ENCODE assay signal across 6 cellular contexts in the genomic region with DNA sequence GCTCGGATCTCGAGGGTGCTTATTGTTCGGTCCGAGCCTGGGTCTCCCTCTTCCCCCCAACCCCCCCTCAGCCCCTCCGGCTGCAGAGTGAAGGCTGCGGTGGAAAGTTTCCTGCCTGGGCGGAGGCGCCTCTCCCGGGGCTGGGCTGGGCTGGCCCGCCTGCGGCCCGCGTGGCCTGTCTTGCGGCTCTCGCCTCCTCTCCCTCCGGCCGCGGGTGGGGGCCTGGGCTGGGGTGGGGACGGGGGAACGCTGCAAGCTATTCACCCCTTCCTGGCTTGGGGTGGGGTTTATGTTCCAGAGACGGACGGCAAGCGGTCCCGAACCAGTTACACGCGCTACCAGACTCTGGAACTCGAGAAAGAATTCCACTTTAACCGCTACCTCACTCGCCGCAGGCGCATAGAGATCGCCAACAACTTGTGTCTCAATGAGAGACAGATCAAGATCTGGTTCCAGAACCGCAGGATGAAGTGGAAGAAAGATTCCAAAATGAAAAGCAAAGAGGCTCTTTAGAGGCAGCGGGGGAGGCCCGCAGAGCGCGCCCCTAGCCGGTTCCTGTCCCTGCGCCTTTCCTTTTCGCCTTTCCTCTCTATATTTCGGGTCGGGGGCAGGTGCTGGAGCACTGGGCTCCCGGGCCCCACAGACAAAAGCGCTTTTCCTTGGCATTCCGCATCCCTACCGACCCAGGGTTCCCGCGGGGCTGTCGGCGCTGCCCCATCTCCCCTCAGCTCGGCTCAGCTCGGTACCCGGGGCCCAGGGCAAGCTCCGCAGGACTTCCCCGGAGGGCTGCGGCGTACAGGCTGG. TPM values are rescaled to one million over a fixed set of nuclear protein-coding genes. Genes with fewer than 3 reads are reported as not detected.
DNase-seq lines count a peak whose midpoint lies in the region; TF ChIP-seq lines count a peak whose summit lies in the region.

No MANE protein-coding gene starts in this region.

- no peak overlapping the region for H2AFZ ChIP-seq in neural cell (ENCODE audit: low read depth, low read length)

- H3K9ac ChIP-seq in adipocyte (ENCODE audit: low read length) (peak overlapping the region; percentile 90), neural cell (ENCODE audit: low read length) (no peak overlapping the region)

- H3K36me3 ChIP-seq in GM06990 (ENCODE audit: control insufficient read depth, insufficient read depth, low read length) (no peaks in the 10 kb centered on the region), adipocyte (ENCODE audit: control insufficient read depth, insufficient read depth, low read length, severe bottlenecking) (peaks cover 5% of the 10 kb centered on the region), neural cell (ENCODE audit: insufficient read depth, low read length) (no peaks in the 10 kb centered on the region)

- DNase-seq in GM06990 (ENCODE audit: extremely low read depth, insufficient read length) (no peak), adipocyte (ENCODE audit: low read depth) (peak; percentile 21), NCI-H1417 (lab: John Stamatoyannopoulos, UW) (no peak), head of caudate nucleus (no peak)
- no peak for DNase-seq in activated CD4-positive, alpha-beta T cell treated with anti-CD3 and anti-CD28 coated beads, Interleukin-2, amount 50 U/mL, for 48 hours

- intact Hi-C loops in head of caudate nucleus (cut with DNase I) = no loop called here

- no peaks in the 10 kb centered on the region for H4K20me1 ChIP-seq in neural cell (ENCODE audit: insufficient read depth)

- no peak for TF ChIP-seq RAD21 in neural cell (conservative IDR thresholded peaks at IDR 0.05)

- TF ChIP-seq EP300 in neural cell (conservative IDR thresholded peaks at IDR 0.05; ENCODE audit: poor library complexity, severe bottlenecking) = no peak

- no peaks in the 10 kb centered on the region for H3F3A ChIP-seq in neural cell (ENCODE audit: insufficient read depth, low read length, poor library complexity, severe bottlenecking)

- H3K4me3 ChIP-seq in GM06990 (replicated peaks; ENCODE audit: low read depth, low read length) (peak overlapping the region; percentile 9), adipocyte (ENCODE audit: low read length) (peak overlapping the region; percentile 83), neural cell (ENCODE audit: low read length) (no peak overlapping the region)

- no peak overlapping the region for H3K4me2 ChIP-seq in neural cell (ENCODE audit: low read length)

- H3K27me3 ChIP-seq in GM06990 (replicated peaks; ENCODE audit: control insufficient read depth, insufficient read depth, low read length) (peaks cover 2% of the 10 kb centered on the region; the same call in 1 of the 2 replicates), adipocyte (replicated peaks; ENCODE audit: control insufficient read depth, insufficient read depth, low read length) (no peaks in the 10 kb centered on the region), neural cell (ENCODE audit: insufficient read depth, low read depth, low read length) (peaks cover 99% of the 10 kb centered on the region)

- H3K4me1 ChIP-seq in adipocyte (ENCODE audit: control insufficient read depth, insufficient read depth, low read length) = peaks cover 65% of the 10 kb centered on the region

- no peak overlapping the region for H3K27ac ChIP-seq in neural cell (ENCODE audit: low read length)

- H3K79me2 ChIP-seq in neural cell (replicated peaks; ENCODE audit: insufficient read depth, low read length) = no peaks in the 10 kb centered on the region

- TF ChIP-seq CTCF in GM06990 (IDR thresholded peaks at IDR 0.05; ENCODE audit: insufficient read depth, low read length, poor library complexity, severe bottlenecking) = no peak
- TF ChIP-seq CTCF in neural cell (IDR thresholded peaks at IDR 0.05; ENCODE audit: poor library complexity, severe bottlenecking) = no peak

- no peaks in the 10 kb centered on the region for H3K9me3 ChIP-seq in adipocyte (ENCODE audit: control insufficient read depth, low read length)
- no peaks in the 10 kb centered on the region for H3K9me3 ChIP-seq in neural cell (ENCODE audit: low read length)

- no peaks in the 10 kb centered on the region for H3K9me2 ChIP-seq in neural cell (ENCODE audit: insufficient read depth, low read length)

TF ChIP-seq in neural cell, 6 proteins besides CTCF, POLR2A, EP300 and RAD21:
- TF ChIP-seq POLR2AphosphoS5 (IDR thresholded peaks at IDR 0.05) (no peak), SMC3 (conservative IDR thresholded peaks at IDR 0.05; ENCODE audit: poor library complexity) (no peak), MXI1 (conservative IDR thresholded peaks at IDR 0.05; ENCODE audit: poor library complexity, severe bottlenecking) (no peak), EZH2 (IDR thresholded peaks at IDR 0.05; ENCODE audit: borderline replicate concordance, insufficient read depth, low read length, poor library complexity, severe bottlenecking) (peak; percentile 16)
- TF ChIP-seq, protein P1, sequence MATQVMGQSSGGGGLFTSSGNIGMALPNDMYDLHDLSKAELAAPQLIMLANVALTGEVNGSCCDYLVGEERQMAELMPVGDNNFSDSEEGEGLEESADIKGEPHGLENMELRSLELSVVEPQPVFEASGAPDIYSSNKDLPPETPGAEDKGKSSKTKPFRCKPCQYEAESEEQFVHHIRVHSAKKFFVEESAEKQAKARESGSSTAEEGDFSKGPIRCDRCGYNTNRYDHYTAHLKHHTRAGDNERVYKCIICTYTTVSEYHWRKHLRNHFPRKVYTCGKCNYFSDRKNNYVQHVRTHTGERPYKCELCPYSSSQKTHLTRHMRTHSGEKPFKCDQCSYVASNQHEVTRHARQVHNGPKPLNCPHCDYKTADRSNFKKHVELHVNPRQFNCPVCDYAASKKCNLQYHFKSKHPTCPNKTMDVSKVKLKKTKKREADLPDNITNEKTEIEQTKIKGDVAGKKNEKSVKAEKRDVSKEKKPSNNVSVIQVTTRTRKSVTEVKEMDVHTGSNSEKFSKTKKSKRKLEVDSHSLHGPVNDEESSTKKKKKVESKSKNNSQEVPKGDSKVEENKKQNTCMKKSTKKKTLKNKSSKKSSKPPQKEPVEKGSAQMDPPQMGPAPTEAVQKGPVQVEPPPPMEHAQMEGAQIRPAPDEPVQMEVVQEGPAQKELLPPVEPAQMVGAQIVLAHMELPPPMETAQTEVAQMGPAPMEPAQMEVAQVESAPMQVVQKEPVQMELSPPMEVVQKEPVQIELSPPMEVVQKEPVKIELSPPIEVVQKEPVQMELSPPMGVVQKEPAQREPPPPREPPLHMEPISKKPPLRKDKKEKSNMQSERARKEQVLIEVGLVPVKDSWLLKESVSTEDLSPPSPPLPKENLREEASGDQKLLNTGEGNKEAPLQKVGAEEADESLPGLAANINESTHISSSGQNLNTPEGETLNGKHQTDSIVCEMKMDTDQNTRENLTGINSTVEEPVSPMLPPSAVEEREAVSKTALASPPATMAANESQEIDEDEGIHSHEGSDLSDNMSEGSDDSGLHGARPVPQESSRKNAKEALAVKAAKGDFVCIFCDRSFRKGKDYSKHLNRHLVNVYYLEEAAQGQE (IDR thresholded peaks at IDR 0.05; ENCODE audit: borderline replicate concordance) = no peak

RNA-seq across cellular contexts. Expression of a gene that starts 1.3 kb away (rescaled TPM):
- polyA plus RNA-seq in neural cell = not detected in 2 replicates
- not detected in 2 replicates for polyA minus RNA-seq in neural cell

RNA-seq across cellular contexts. Expression of a gene that starts 5.9 kb away (rescaled TPM):
- not detected in 2 replicates for polyA plus RNA-seq in neural cell
- not detected in 2 replicates for polyA minus RNA-seq in neural cell

RNA-seq across cellular contexts. Expression of a gene that starts 19.5 kb away (rescaled TPM):
- not detected in 2 replicates for polyA plus RNA-seq in neural cell
- polyA minus RNA-seq in neural cell = not detected in 2 replicates

RNA-seq across cellular contexts. Expression of a gene that starts 25.4 kb away (rescaled TPM):
- not detected in 2 replicates for polyA plus RNA-seq in neural cell
- polyA minus RNA-seq in neural cell = not detected in 2 replicates

RNA-seq across cellular contexts. Expression of a gene that starts 34.2 kb away (rescaled TPM):
- not detected in 2 replicates for polyA plus RNA-seq in neural cell
- not detected in 2 replicates for polyA minus RNA-seq in neural cell
